12 cellular contexts compared by ENCODE assay signal in genomic region chr11:73384127-73384441, GRCh38. TPM values are rescaled to one million over a fixed set of nuclear protein-coding genes. Genes with fewer than 3 reads are reported as not detected.
A peak's percentile ranks its signal among the peaks of the same experiment; 100 is the strongest.
DNase-seq lines count a peak whose midpoint lies in the region; TF ChIP-seq lines count a peak whose summit lies in the region.
"Had no signal": no experiment of that assay in that cellular context is flagged by ENCODE, and none has a peak within 500 bp of the region (broad histone marks: within the 10 kb centered on the region; RNA-seq: fewer than 3 reads in every experiment).

No MANE protein-coding gene starts in this region.

- H2AFZ ChIP-seq in Loucy (ENCODE audit: low read length): no peak overlapping the region
- no peak overlapping the region for H2AFZ ChIP-seq in trophoblast cell (ENCODE audit: insufficient read depth, low read length, poor library complexity)

- H3K79me1 ChIP-seq in trophoblast cell (ENCODE audit: low read length): no peaks in the 10 kb centered on the region

- H3K27ac Mint-ChIP-seq in T-helper 1 cell treated with Interleukin-12 subunit alpha and Interleukin-12 subunit beta and Interleukin-4 antibody, amounts not matched to agents 30 μg/mL and 1 μg/mL, for 36 hours: peak overlapping the region; percentile 78
- H3K27ac Mint-ChIP-seq in brain (peak overlapping the region; percentile 60 to 93 (median 92)), Calu3 (ENCODE audit: unreplicated experiment) (no peak overlapping the region)

- no CpG with 5 or more reads among the region's 7 CpGs for WGBS in trophoblast cell (ENCODE audit: extremely low coverage, insufficient coverage, insufficient read length)

- no peak overlapping the region for H3K27ac ChIP-seq in trophoblast cell (ENCODE audit: low read depth, low read length)
- H3K27ac ChIP-seq: brain microvascular endothelial cell had no signal

- H3K4me3 Mint-ChIP-seq in T-helper 1 cell treated with Interleukin-12 subunit alpha and Interleukin-12 subunit beta and Interleukin-4 antibody, amounts not matched to agents 30 μg/mL and 1 μg/mL, for 36 hours: peak overlapping the region; percentile 12
- H3K4me3 Mint-ChIP-seq in brain (no peak overlapping the region), Calu3 (ENCODE audit: low read depth, unreplicated experiment) (no peak overlapping the region)

- H3K27me3 ChIP-seq in Loucy (ENCODE audit: insufficient read depth, low read length, poor library complexity, severe bottlenecking) (no peaks in the 10 kb centered on the region), trophoblast cell (ENCODE audit: insufficient read depth, low read length) (no peaks in the 10 kb centered on the region)
- H3K27me3 ChIP-seq: brain microvascular endothelial cell had no signal

- H3K36me3 ChIP-seq in Loucy (ENCODE audit: insufficient read depth, low read length) (no peaks in the 10 kb centered on the region; the same call in 1 of the 2 replicates), trophoblast cell (ENCODE audit: control insufficient read depth in 1 of 2, insufficient read depth in 2 of 2, low read length in 2 of 2) (peaks cover 0 to 2% of the 10 kb centered on the region in 2 experiments)
- H3K36me3 ChIP-seq: brain microvascular endothelial cell had no signal

- H3K9me3 ChIP-seq in Loucy (ENCODE audit: insufficient read depth, low read depth, low read length): no peaks in the 10 kb centered on the region
- no peaks in the 10 kb centered on the region for H3K9me3 ChIP-seq in trophoblast cell (ENCODE audit: insufficient read depth, low read depth, low read length)

- H3K4me3 ChIP-seq in Loucy (ENCODE audit: low read length, poor library complexity, severe bottlenecking) (no peak overlapping the region), trophoblast cell (ENCODE audit: low read depth, low read length) (no peak overlapping the region)

- peaks cover 55% of the 10 kb centered on the region for H3K4me1 Mint-ChIP-seq in T-helper 1 cell treated with Interleukin-12 subunit alpha and Interleukin-12 subunit beta and Interleukin-4 antibody, amounts not matched to agents 30 μg/mL and 1 μg/mL, for 36 hours (ENCODE audit: low read depth)
- H3K4me1 Mint-ChIP-seq in brain (peaks cover 86% of the 10 kb centered on the region), Calu3 (ENCODE audit: low read depth, unreplicated experiment) (peaks cover 29% of the 10 kb centered on the region)

- no peak overlapping the region for H2BK120ac ChIP-seq in trophoblast cell (ENCODE audit: insufficient read depth, low read length, poor library complexity)

- H2BK5ac ChIP-seq in trophoblast cell (ENCODE audit: low read depth, low read length, poor library complexity): no peak overlapping the region

- H3K9ac ChIP-seq in Loucy (ENCODE audit: low read depth, low read length, poor library complexity, severe bottlenecking): peak overlapping the region; percentile 16
- H3K9ac ChIP-seq in trophoblast cell (ENCODE audit: low read length): no peak overlapping the region

- H3K9me2 ChIP-seq in Loucy (replicated peaks; ENCODE audit: low read depth, low read length): no peaks in the 10 kb centered on the region

- H3K4me2 ChIP-seq in Loucy (ENCODE audit: low read depth, low read length, poor library complexity, severe bottlenecking) (peak overlapping the region; percentile 87), trophoblast cell (ENCODE audit: low read length) (no peak overlapping the region)

- BruUV-seq in Calu3 (replicated peaks; lab: Mats Ljungman, UMichigan): no TSS peak

- peaks cover 3% of the 10 kb centered on the region for H3K36me3 Mint-ChIP-seq in T-helper 1 cell treated with Interleukin-12 subunit alpha and Interleukin-12 subunit beta and Interleukin-4 antibody, amounts not matched to agents 30 μg/mL and 1 μg/mL, for 36 hours (ENCODE audit: low read depth)
- H3K36me3 Mint-ChIP-seq in brain (no peaks in the 10 kb centered on the region), Calu3 (ENCODE audit: insufficient read depth, unreplicated experiment) (peaks cover 9% of the 10 kb centered on the region)

- intact Hi-C loops in Calu3 (cut with micrococcal nuclease; ENCODE audit: unreplicated experiment): no loop called here

- H4K20me1 ChIP-seq in Loucy (ENCODE audit: insufficient read depth, low read length, poor library complexity, severe bottlenecking): peaks cover 65% of the 10 kb centered on the region

- peaks cover 99% of the 10 kb centered on the region for H3K79me2 ChIP-seq in Loucy (ENCODE audit: insufficient read depth, low read length)
- no peaks in the 10 kb centered on the region for H3K79me2 ChIP-seq in trophoblast cell (ENCODE audit: control insufficient read depth, insufficient read depth, low read length, poor library complexity)

- H4K12ac ChIP-seq in trophoblast cell (ENCODE audit: low read depth, low read length): no peak overlapping the region

- CTCF ChIA-PET in Calu3 (lab: Charles Lee): interaction anchor here (1.3 kb wide), 1 partner anchor 9 kb away, joined by 4 read pairs; no protein-coding TSS in a partner anchor

- no peak for TF ChIP-seq CTCF in Loucy (conservative IDR thresholded peaks at IDR 0.05; ENCODE audit: low read length)
- TF ChIP-seq CTCF in brain (conservative IDR thresholded peaks at IDR 0.05): no peak
- no peak for TF ChIP-seq CTCF in Calu3 (IDR thresholded peaks at IDR 0.05; ENCODE audit: unreplicated experiment)

- DNase-seq in T-helper 1 cell: no peak
- no peak for DNase-seq in trophoblast cell
- no peak for DNase-seq in Calu3
- DNase-seq in OCI-M1 (lab: John Stamatoyannopoulos, UW): no peak
- no peak for DNase-seq in activated gamma-delta T cell treated with Interleukin-2 at 50 U/mL for 16 hours
- DNase-seq: 8988T, brain microvascular endothelial cell, NCI-H2081, NCI-H748 treated with DMSO at 0.1 percent for 48 hours had no signal

- H3F3A ChIP-seq in Loucy (ENCODE audit: low read depth): no peaks in the 10 kb centered on the region

- no peak overlapping the region for H4K91ac ChIP-seq in trophoblast cell (ENCODE audit: low read depth, low read length)

- no peak overlapping the region for H3K4ac ChIP-seq in trophoblast cell (ENCODE audit: low read depth, low read length)

- H2AK5ac ChIP-seq in trophoblast cell (ENCODE audit: low read length): no peak overlapping the region

- H3K27me3 Mint-ChIP-seq in T-helper 1 cell treated with Interleukin-12 subunit alpha and Interleukin-12 subunit beta and Interleukin-4 antibody, amounts not matched to agents 30 μg/mL and 1 μg/mL, for 36 hours (ENCODE audit: low read depth): no peaks in the 10 kb centered on the region
- H3K27me3 Mint-ChIP-seq in brain (no peaks in the 10 kb centered on the region), Calu3 (ENCODE audit: unreplicated experiment) (no peaks in the 10 kb centered on the region)

- H3K4me1 ChIP-seq in Loucy (ENCODE audit: insufficient read depth, low read length, poor library complexity, severe bottlenecking): peaks cover 77% of the 10 kb centered on the region
- peaks cover 4 to 6% of the 10 kb centered on the region in 2 experiments for H3K4me1 ChIP-seq in trophoblast cell (ENCODE audit: control insufficient read depth in 1 of 2, insufficient read depth in 2 of 2, low read length in 2 of 2)

- H3K18ac ChIP-seq in trophoblast cell (ENCODE audit: low read length): peak overlapping the region; percentile 26

- no peak overlapping the region for H2BK12ac ChIP-seq in trophoblast cell (ENCODE audit: low read length)

- H3K23ac ChIP-seq in trophoblast cell (ENCODE audit: low read length): no peak overlapping the region

- no peak overlapping the region for H3K14ac ChIP-seq in trophoblast cell (ENCODE audit: low read length)

- H3K9me3 Mint-ChIP-seq in T-helper 1 cell treated with Interleukin-12 subunit alpha and Interleukin-12 subunit beta and Interleukin-4 antibody, amounts not matched to agents 30 μg/mL and 1 μg/mL, for 36 hours: no peaks in the 10 kb centered on the region
- no peaks in the 10 kb centered on the region for H3K9me3 Mint-ChIP-seq in brain
- H3K9me3 Mint-ChIP-seq in Calu3 (ENCODE audit: low read depth, unreplicated experiment): no peaks in the 10 kb centered on the region

- no peak overlapping the region for H4K8ac ChIP-seq in trophoblast cell (ENCODE audit: low read depth, low read length)

RNA-seq across cellular contexts. Expression of gene RELT, which starts 7.9 kb away (rescaled TPM):
- polyA plus RNA-seq in brain (ENCODE audit: insufficient read depth, low read depth, low replicate concordance): 8.3 TPM
- polyA plus RNA-seq in trophoblast cell (2013): 24.5 and 27.6 TPM in 2 replicates
- 11.8 and 12.2 TPM in 2 replicates for total RNA-seq in Calu3 (2022)
